Comparison of ENCODE assay signal across 1 cellular context in the genomic region with DNA sequence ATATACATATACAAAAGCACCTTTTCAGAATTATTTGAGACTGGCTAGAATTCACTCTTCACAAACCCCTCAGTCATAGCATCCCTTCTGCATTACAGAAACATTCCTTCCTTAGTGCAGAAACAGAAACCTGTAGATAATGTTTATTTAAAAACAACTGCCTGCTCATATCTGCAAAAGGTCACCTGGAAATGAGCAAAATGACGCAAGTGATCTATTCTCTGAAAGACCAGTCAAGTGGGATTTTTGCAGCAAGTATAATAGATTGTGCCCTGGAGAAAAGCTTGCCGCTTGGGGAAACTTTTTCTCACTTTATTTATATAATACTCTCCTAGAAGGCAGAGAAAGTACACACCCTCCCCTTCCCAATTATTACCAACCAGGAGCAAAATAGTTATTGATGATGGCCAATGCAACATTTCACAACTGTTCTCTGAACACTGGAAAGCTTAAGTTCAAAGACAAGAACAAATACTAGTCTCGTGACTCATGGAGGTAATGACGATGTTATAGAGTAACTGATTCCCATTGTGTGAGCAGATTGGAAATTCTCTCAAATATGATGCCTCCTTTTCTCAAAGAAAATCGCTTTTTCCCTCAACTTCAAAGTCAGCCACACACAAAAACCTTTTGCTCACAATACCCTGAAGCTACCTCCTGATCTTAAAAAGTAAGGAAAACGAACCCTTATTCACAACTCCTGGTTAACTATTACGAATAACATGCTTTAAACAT.
TF ChIP-seq lines count a peak whose summit lies in the region.

No MANE protein-coding gene starts in this region.

TF ChIP-seq in K562, 482 proteins besides CTCF, POLR2A, EP300 and RAD21 (continued from another document):
- TF ChIP-seq ATF3 (IDR thresholded peaks at IDR 0.05), result peak; percentile 13; the same call in 1 of the 2 replicates
- TF ChIP-seq ATF3 (CRISPR knock-in tag; conservative IDR thresholded peaks at IDR 0.05), result no peak
- no peak for TF ChIP-seq ZNF561 (CRISPR knock-in tag; conservative IDR thresholded peaks at IDR 0.05)
- TF ChIP-seq, protein P1, sequence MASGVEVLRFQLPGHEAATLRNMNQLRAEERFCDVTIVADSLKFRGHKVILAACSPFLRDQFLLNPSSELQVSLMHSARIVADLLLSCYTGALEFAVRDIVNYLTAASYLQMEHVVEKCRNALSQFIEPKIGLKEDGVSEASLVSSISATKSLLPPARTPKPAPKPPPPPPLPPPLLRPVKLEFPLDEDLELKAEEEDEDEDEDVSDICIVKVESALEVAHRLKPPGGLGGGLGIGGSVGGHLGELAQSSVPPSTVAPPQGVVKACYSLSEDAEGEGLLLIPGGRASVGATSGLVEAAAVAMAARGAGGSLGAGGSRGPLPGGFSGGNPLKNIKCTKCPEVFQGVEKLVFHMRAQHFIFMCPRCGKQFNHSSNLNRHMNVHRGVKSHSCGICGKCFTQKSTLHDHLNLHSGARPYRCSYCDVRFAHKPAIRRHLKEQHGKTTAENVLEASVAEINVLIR (CRISPR knock-in tag; IDR thresholded peaks at IDR 0.05), result no peak
- TF ChIP-seq JUNB (CRISPR knock-in tag; conservative IDR thresholded peaks at IDR 0.05), result no peak
- no peak for TF ChIP-seq ZHX1 (conservative IDR thresholded peaks at IDR 0.05; ENCODE audit: low read length)
- TF ChIP-seq, protein P2, sequence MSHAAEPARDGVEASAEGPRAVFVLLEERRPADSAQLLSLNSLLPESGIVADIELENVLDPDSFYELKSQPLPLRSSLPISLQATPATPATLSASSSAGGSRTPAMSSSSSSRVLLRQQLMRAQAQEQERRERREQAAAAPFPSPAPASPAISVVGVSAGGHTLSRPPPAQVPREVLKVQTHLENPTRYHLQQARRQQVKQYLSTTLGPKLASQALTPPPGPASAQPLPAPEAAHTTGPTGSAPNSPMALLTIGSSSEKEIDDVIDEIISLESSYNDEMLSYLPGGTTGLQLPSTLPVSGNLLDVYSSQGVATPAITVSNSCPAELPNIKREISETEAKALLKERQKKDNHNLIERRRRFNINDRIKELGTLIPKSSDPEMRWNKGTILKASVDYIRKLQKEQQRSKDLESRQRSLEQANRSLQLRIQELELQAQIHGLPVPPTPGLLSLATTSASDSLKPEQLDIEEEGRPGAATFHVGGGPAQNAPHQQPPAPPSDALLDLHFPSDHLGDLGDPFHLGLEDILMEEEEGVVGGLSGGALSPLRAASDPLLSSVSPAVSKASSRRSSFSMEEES (CRISPR knock-in tag; IDR thresholded peaks at IDR 0.05), result peak; percentile 14; the same call in 1 of the 2 replicates
- TF ChIP-seq BRD9 (IDR thresholded peaks at IDR 0.05; ENCODE audit: low read depth, partially characterized antibody), result no peak
- no peak for TF ChIP-seq ZBTB7A (IDR thresholded peaks at IDR 0.05; ENCODE audit: borderline replicate concordance, control insufficient read depth, low read depth, low read length)
- TF ChIP-seq FOXK1 (CRISPR knock-in tag; IDR thresholded peaks at IDR 0.05; ENCODE audit: borderline replicate concordance), result no peak
- TF ChIP-seq SNRNP70 (optimal IDR thresholded peaks at IDR 0.05; ENCODE audit: low read depth, low read length), result no peak
